7 cellular contexts compared by ENCODE assay signal in the genomic region with DNA sequence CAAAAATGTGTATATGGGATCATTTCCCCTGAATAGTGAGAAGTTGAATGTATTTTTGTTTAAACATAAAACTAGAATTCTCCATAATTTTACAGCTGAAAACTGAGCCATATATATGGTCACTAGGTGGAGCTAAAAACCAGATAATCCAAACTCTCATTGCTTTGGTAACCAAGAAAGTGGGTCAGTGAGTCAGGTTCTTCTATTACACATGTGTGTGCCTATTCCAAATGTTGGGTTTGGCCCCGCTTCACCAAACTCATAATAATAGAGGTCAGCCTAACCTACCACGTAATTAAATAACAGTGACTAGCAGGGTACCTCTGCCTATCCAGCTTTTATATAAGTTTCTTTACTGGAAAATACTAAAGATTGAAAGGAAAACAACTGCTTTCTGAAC. TPM values are rescaled to one million over a fixed set of nuclear protein-coding genes. Genes with fewer than 3 reads are reported as not detected.
DNase-seq lines count a peak whose midpoint lies in the region; FAIRE-seq and TF ChIP-seq lines count a peak whose summit lies in the region.

No MANE protein-coding gene starts in this region.

- H3T11ph ChIP-seq in H9 (ENCODE audit: low read length): no peak overlapping the region

- H3K9ac ChIP-seq in H9 (ENCODE audit: extremely low read depth, insufficient read length, low read length): no peak overlapping the region

- WGBS in H9 (ENCODE audit: extremely low coverage, insufficient read length, low lambda C conversion rate): no CpG with 5 or more reads among the region's 2 CpGs

- no peaks in the 10 kb centered on the region for H3K9me3 Mint-ChIP-seq in H9
- H3K9me3 Mint-ChIP-seq in nephron: no peaks in the 10 kb centered on the region
- H3K9me3 Mint-ChIP-seq in activated T-helper 2 cell treated with anti-CD3 and anti-CD28 coated beads, Interferon-gamma antibody, Interleukin-2, Interleukin-4, amounts not matched to agents 10 μg/mL and 5 μg/mL and 100 μg/mL, durations not matched to agents 14 hours and 24 hours and 36 hours: no peaks in the 10 kb centered on the region

- no peak overlapping the region for H3K23ac ChIP-seq in H9 (ENCODE audit: insufficient read length, low read depth, low read length)

- H3K27ac Mint-ChIP-seq in H9 (no peak overlapping the region), nephron (no peak overlapping the region)
- no peak overlapping the region for H3K27ac Mint-ChIP-seq in activated T-helper 2 cell treated with anti-CD3 and anti-CD28 coated beads, Interferon-gamma antibody, Interleukin-2, Interleukin-4, amounts not matched to agents 10 μg/mL and 5 μg/mL and 100 μg/mL, durations not matched to agents 14 hours and 24 hours and 36 hours

- TF ChIP-seq CTCF in H9 (conservative IDR thresholded peaks at IDR 0.05) (peak; percentile 84), nephron (IDR thresholded peaks at IDR 0.05; ENCODE audit: unreplicated experiment in 3 of 3) (peak; percentile 67 to 84 (median 69))

- H3K27ac ChIP-seq in H9 (ENCODE audit: insufficient read length, low read depth, low read length): no peak overlapping the region

- no peak overlapping the region for H2BK15ac ChIP-seq in H9 (ENCODE audit: low read depth, low read length)

- H3K4me1 Mint-ChIP-seq in H9 (no peaks in the 10 kb centered on the region; a peak in 1 of 4 replicates), nephron (peaks cover 8% of the 10 kb centered on the region)
- no peaks in the 10 kb centered on the region for H3K4me1 Mint-ChIP-seq in activated T-helper 2 cell treated with anti-CD3 and anti-CD28 coated beads, Interferon-gamma antibody, Interleukin-2, Interleukin-4, amounts not matched to agents 10 μg/mL and 5 μg/mL and 100 μg/mL, durations not matched to agents 14 hours and 24 hours and 36 hours (ENCODE audit: low read depth)

- H3K56ac ChIP-seq in H9 (ENCODE audit: insufficient read length, low read depth, low read length): no peak overlapping the region

- H3K79me2 ChIP-seq in H9 (ENCODE audit: insufficient read depth, low read length): no peaks in the 10 kb centered on the region

- H4K20me1 ChIP-seq in H9 (ENCODE audit: control insufficient read depth, insufficient read depth, insufficient read length): no peaks in the 10 kb centered on the region

- H4K91ac ChIP-seq in H9 (ENCODE audit: insufficient read length, low read depth, low read length): no peak overlapping the region

- H3K27me3 Mint-ChIP-seq in H9 (ENCODE audit: low read depth): peaks cover 27% of the 10 kb centered on the region
- peaks cover 5% of the 10 kb centered on the region for H3K27me3 Mint-ChIP-seq in nephron (ENCODE audit: low read depth)
- H3K27me3 Mint-ChIP-seq in activated T-helper 2 cell treated with anti-CD3 and anti-CD28 coated beads, Interferon-gamma antibody, Interleukin-2, Interleukin-4, amounts not matched to agents 10 μg/mL and 5 μg/mL and 100 μg/mL, durations not matched to agents 14 hours and 24 hours and 36 hours (ENCODE audit: low read depth): peaks cover 10% of the 10 kb centered on the region

- DNase-seq in EL: peak; percentile 71
- DNase-seq in H9: no peak
- DNase-seq in NCI-H2029 (lab: John Stamatoyannopoulos, UW): peak; percentile 68
- DNase-seq in fibroblast of gingiva (ENCODE audit: low read depth): peak; percentile 79
- no peak for DNase-seq in activated T-helper 2 cell treated with anti-CD3 and anti-CD28 coated beads, Interferon-gamma antibody, Interleukin-2, Interleukin-4, amounts not matched to agents 10 μg/mL and 5 μg/mL and 100 μg/mL, durations not matched to agents 14 hours and 24 hours and 36 hours (ENCODE audit: low spot score)

- no peak overlapping the region for H4K8ac ChIP-seq in H9 (replicated peaks; ENCODE audit: insufficient read length, low read depth, low read length)

- H2BK120ac ChIP-seq in H9 (ENCODE audit: low read depth, low read length, poor library complexity, severe bottlenecking): no peak overlapping the region

- H3K4me3 Mint-ChIP-seq in H9: no peak overlapping the region
- H3K4me3 Mint-ChIP-seq in nephron: no peak overlapping the region
- H3K4me3 Mint-ChIP-seq in activated T-helper 2 cell treated with anti-CD3 and anti-CD28 coated beads, Interferon-gamma antibody, Interleukin-2, Interleukin-4, amounts not matched to agents 10 μg/mL and 5 μg/mL and 100 μg/mL, durations not matched to agents 14 hours and 24 hours and 36 hours (ENCODE audit: low read depth): no peak overlapping the region

- no peaks in the 10 kb centered on the region for H3K4me1 ChIP-seq in H9 (ENCODE audit: insufficient read depth, low read length)

- H3K36me3 Mint-ChIP-seq in H9 (ENCODE audit: insufficient read depth in 1 of 3, low read depth in 3 of 3): no peaks in the 10 kb centered on the region
- H3K36me3 Mint-ChIP-seq in nephron (ENCODE audit: low read depth): no peaks in the 10 kb centered on the region
- H3K36me3 Mint-ChIP-seq in activated T-helper 2 cell treated with anti-CD3 and anti-CD28 coated beads, Interferon-gamma antibody, Interleukin-2, Interleukin-4, amounts not matched to agents 10 μg/mL and 5 μg/mL and 100 μg/mL, durations not matched to agents 14 hours and 24 hours and 36 hours (ENCODE audit: low read depth): no peaks in the 10 kb centered on the region

- no peak overlapping the region for H2BK20ac ChIP-seq in H9 (ENCODE audit: low read depth, low read length, poor library complexity, severe bottlenecking)

- intact Hi-C loops in activated T-helper 2 cell treated with anti-CD3 and anti-CD28 coated beads, Interferon-gamma antibody, Interleukin-2, Interleukin-4, amounts not matched to agents 10 μg/mL and 5 μg/mL and 100 μg/mL, durations not matched to agents 14 hours and 24 hours and 36 hours (cut with micrococcal nuclease): loop anchor here (1.0 to 10.0 kb wide), 6 partner anchors 20 to 450 kb away; partner anchors contain the start of genes ANKRD6, PM20D2, PNRC1 and RNGTT

- FAIRE-seq in TTC549 (lab: Jason Lieb, UNC): peak; percentile 88

- H4K5ac ChIP-seq in H9 (ENCODE audit: insufficient read length, low read depth, low read length): no peak overlapping the region

- no peak overlapping the region for H3K4ac ChIP-seq in H9 (ENCODE audit: low read depth, low read length)

- no peak overlapping the region for H3K14ac ChIP-seq in H9 (ENCODE audit: insufficient read depth, low read length)

- H3K27me3 ChIP-seq in H9 (ENCODE audit: insufficient read depth, low read length): no peaks in the 10 kb centered on the region

- H3K18ac ChIP-seq in H9 (ENCODE audit: insufficient read length, low read depth, low read length): no peak overlapping the region

- H3K4me2 ChIP-seq in H9 (ENCODE audit: insufficient read depth, insufficient read length, low read length): no peak overlapping the region

- H2BK5ac ChIP-seq in H9 (ENCODE audit: insufficient read length, low read length): no peak overlapping the region

- no peak overlapping the region for H2AFZ ChIP-seq in H9 (ENCODE audit: low read length)

- H3K9me3 ChIP-seq in H9 (ENCODE audit: control insufficient read depth, low read depth, low read length): no peaks in the 10 kb centered on the region

- H2BK12ac ChIP-seq in H9 (ENCODE audit: insufficient read length, low read depth, low read length): no peak overlapping the region

- H2AK5ac ChIP-seq in H9 (ENCODE audit: insufficient read length, low read length): no peak overlapping the region

- H3K23me2 ChIP-seq in H9 (ENCODE audit: insufficient read length, low read depth, low read length, poor library complexity, severe bottlenecking): no peaks in the 10 kb centered on the region

- no peaks in the 10 kb centered on the region for H3K79me1 ChIP-seq in H9 (ENCODE audit: insufficient read depth, low read depth, low read length, poor library complexity, severe bottlenecking)

RNA-seq across cellular contexts. Expression of gene RNGTT, which starts 19.3 kb away (rescaled TPM):
- total RNA-seq in H9 (2021): 20.5 and 20.8 TPM in 2 replicates
- 23.5 and 24.2 TPM in 2 replicates for total RNA-seq in activated T-helper 2 cell treated with anti-CD3 and anti-CD28 coated beads, Interferon-gamma antibody, Interleukin-2, Interleukin-4, amounts not matched to agents 10 μg/mL and 5 μg/mL and 100 μg/mL, durations not matched to agents 14 hours and 24 hours and 36 hours

Comparison
In these comparisons a context has a peak if more than half of its experiments do, and no peak if none do; other contexts are left out.
1. DNase-seq: peak in EL (single experiment), NCI-H2029 (single experiment) and fibroblast of gingiva (single experiment); none in H9 (single experiment) and activated T-helper 2 cell treated with anti-CD3 and anti-CD28 coated beads, Interferon-gamma antibody, Interleukin-2, Interleukin-4, amounts not matched to agents 10 μg/mL and 5 μg/mL and 100 μg/mL, durations not matched to agents 14 hours and 24 hours and 36 hours (single experiment).